Comparison of ENCODE assay signal across 8 cellular contexts in genomic region chr13:48731957-48732569, GRCh38.
A peak's percentile ranks its signal among the peaks of the same experiment; 100 is the strongest.
DNase-seq lines count a peak whose midpoint lies in the region; ATAC-seq and TF ChIP-seq lines count a peak whose summit lies in the region.

No MANE protein-coding gene starts in this region.

- peak overlapping the region; percentile 49 for H3K4me3 Mint-ChIP-seq in memory B cell
- H3K4me3 Mint-ChIP-seq in stimulated activated naive B cell treated with anti-CD40 and anti-IgM and Interleukin-4, amounts not matched to agents 10 μg/mL and 1 μg/mL and 100 μg/mL, for 72 hours = peak overlapping the region; percentile 61 to 63
- H3K4me3 Mint-ChIP-seq in MCF 10A (ENCODE audit: unreplicated experiment) = no peak overlapping the region

- H3K36me3 Mint-ChIP-seq in memory B cell = no peaks in the 10 kb centered on the region
- H3K36me3 Mint-ChIP-seq in stimulated activated naive B cell treated with anti-CD40 and anti-IgM and Interleukin-4, amounts not matched to agents 10 μg/mL and 1 μg/mL and 100 μg/mL, for 72 hours = no peaks in the 10 kb centered on the region
- H3K36me3 Mint-ChIP-seq in MCF 10A (ENCODE audit: insufficient read depth, unreplicated experiment) = no peaks in the 10 kb centered on the region

- H3K4me3 ChIP-seq in GM12875 (ENCODE audit: low read depth, low read length) = no peak overlapping the region

- peak; percentile 89 for TF ChIP-seq CTCF in GM12875 (IDR thresholded peaks at IDR 0.05; ENCODE audit: borderline replicate concordance, insufficient read depth, low read depth, low read length)
- peak; percentile 61 for TF ChIP-seq CTCF in VCaP (conservative IDR thresholded peaks at IDR 0.05)
- no peak for TF ChIP-seq CTCF in MCF 10A (IDR thresholded peaks at IDR 0.05; ENCODE audit: unreplicated experiment)

- peak; percentile 36 for DNase-seq in central memory CD4-positive, alpha-beta T cell
- DNase-seq in memory B cell (ENCODE audit: low spot score in 2 of 2) (peak; percentile 20), GM03348 (ENCODE audit: low spot score) (no peak), MCF 10A (ENCODE audit: unreplicated experiment) (no peak)
- peak; percentile 17 for DNase-seq in stimulated activated naive B cell treated with anti-CD40 and anti-IgM and Interleukin-4, amounts not matched to agents 10 μg/mL and 1 μg/mL and 100 μg/mL, for 72 hours

- POLR2A ChIA-PET in MCF 10A (lab: Yijun Ruan, JAX) = no interaction called here

- H3K27ac Mint-ChIP-seq in memory B cell = no peak overlapping the region
- H3K27ac Mint-ChIP-seq in stimulated activated naive B cell treated with anti-CD40 and anti-IgM and Interleukin-4, amounts not matched to agents 10 μg/mL and 1 μg/mL and 100 μg/mL, for 72 hours = no peak overlapping the region
- H3K27ac Mint-ChIP-seq in MCF 10A (ENCODE audit: low read depth, unreplicated experiment) = no peak overlapping the region

- CTCF ChIA-PET in MCF 10A (lab: Yijun Ruan, JAX) = interaction anchor here (0.6 kb wide), 2 partner anchors 432 to 933 kb away, joined by 3 to 4 read pairs; no protein-coding TSS in a partner anchor

- peaks cover 19% of the 10 kb centered on the region for H3K27me3 Mint-ChIP-seq in memory B cell
- H3K27me3 Mint-ChIP-seq in stimulated activated naive B cell treated with anti-CD40 and anti-IgM and Interleukin-4, amounts not matched to agents 10 μg/mL and 1 μg/mL and 100 μg/mL, for 72 hours = peaks cover 18 to 22% of the 10 kb centered on the region in 2 donors
- H3K27me3 Mint-ChIP-seq in MCF 10A (ENCODE audit: insufficient read depth, unreplicated experiment) = no peaks in the 10 kb centered on the region

- no TSS peak for BruUV-seq in MCF 10A (replicated peaks; lab: Mats Ljungman, UMichigan)

- H3K4me1 Mint-ChIP-seq in memory B cell (peaks cover 2% of the 10 kb centered on the region), MCF 10A (ENCODE audit: insufficient read depth, unreplicated experiment) (peaks cover 9% of the 10 kb centered on the region)
- H3K4me1 Mint-ChIP-seq in stimulated activated naive B cell treated with anti-CD40 and anti-IgM and Interleukin-4, amounts not matched to agents 10 μg/mL and 1 μg/mL and 100 μg/mL, for 72 hours = peaks cover 7 to 10% of the 10 kb centered on the region in 2 donors

- ATAC-seq in HG03066 (IDR thresholded peaks at IDR 0.05; ENCODE audit: low read depth, unreplicated experiment) (peak; percentile 74), memory B cell (ENCODE audit: low read depth) (peak; percentile 59)
- peak; percentile 81 to 90 for ATAC-seq in stimulated activated naive B cell treated with anti-CD40 and anti-IgM and Interleukin-4, amounts not matched to agents 10 μg/mL and 1 μg/mL and 100 μg/mL, for 72 hours (replicated peaks)

- H3K9me3 Mint-ChIP-seq in memory B cell (no peaks in the 10 kb centered on the region), MCF 10A (ENCODE audit: unreplicated experiment) (no peaks in the 10 kb centered on the region)
- H3K9me3 Mint-ChIP-seq in stimulated activated naive B cell treated with anti-CD40 and anti-IgM and Interleukin-4, amounts not matched to agents 10 μg/mL and 1 μg/mL and 100 μg/mL, for 72 hours = peaks cover 0 to 2% of the 10 kb centered on the region in 2 donors

- H3K27ac ChIP-seq in VCaP = no peak overlapping the region

- intact Hi-C loops in MCF 10A (cut with micrococcal nuclease) = no loop called here

Comparison
In these comparisons a context has a peak if more than half of its experiments do, and no peak if none do; other contexts are left out.
1. DNase-seq: peak in central memory CD4-positive, alpha-beta T cell (single experiment), memory B cell (2 of 2) and stimulated activated naive B cell treated with anti-CD40 and anti-IgM and Interleukin-4, amounts not matched to agents 10 μg/mL and 1 μg/mL and 100 μg/mL, for 72 hours (single experiment); none in GM03348 (single experiment) and MCF 10A (single experiment).
2. Peak in every context shown above with its lines, with median percentiles within 50 percentile points of each other: ATAC-seq.